8 cellular contexts compared by ENCODE assay signal in genomic region chr6:18265099-18265372, GRCh38. TPM values are rescaled to one million over a fixed set of nuclear protein-coding genes. Genes with fewer than 3 reads are reported as not detected.
A peak's percentile ranks its signal among the peaks of the same experiment; 100 is the strongest.
DNase-seq lines count a peak whose midpoint lies in the region; ATAC-seq lines count a peak whose summit lies in the region.

No MANE protein-coding gene starts in this region.

- ATAC-seq in activated CD8-positive, alpha-beta T cell treated with anti-CD3 and anti-CD28 coated beads, Interleukin-2, amount 10 ng/mL, durations not matched to agents 7 days and 5 days, result no peak

- CTCF ChIA-PET in activated CD8-positive, alpha-beta T cell treated with anti-CD3 and anti-CD28 coated beads, Interleukin-2, amount 10 ng/mL, durations not matched to agents 7 days and 5 days (lab: Charles Lee), result interaction anchor here (0.7 kb wide), 1 partner anchor 143 kb away, joined by 3 read pairs; the partner anchor contains the start of gene NHLRC1

- no peaks in the 10 kb centered on the region for H3K9me3 Mint-ChIP-seq in T-helper 1 cell treated with Interleukin-12 subunit alpha and Interleukin-12 subunit beta and Interleukin-4 antibody, amounts not matched to agents 30 μg/mL and 1 μg/mL, for 36 hours
- H3K9me3 Mint-ChIP-seq in activated CD8-positive, alpha-beta T cell treated with anti-CD3 and anti-CD28 coated beads, Interleukin-2, amount 10 ng/mL, durations not matched to agents 7 days and 5 days (ENCODE audit: insufficient read depth), result no peaks in the 10 kb centered on the region

- peak overlapping the region; percentile 81 for H3K27ac ChIP-seq in temporal lobe (ENCODE audit: low read depth, low read length)

- DNase-seq in T-helper 1 cell (no peak), inferior parietal cortex (ENCODE audit: extremely low spot score) (peak; percentile 15), NCI-H345 (lab: John Stamatoyannopoulos, UW) (no peak), mucosa of gallbladder (ENCODE audit: low spot score) (no peak), NCI-H128 (lab: John Stamatoyannopoulos, UW; ENCODE audit: unreplicated experiment) (no peak)
- no peak for DNase-seq in activated CD8-positive, alpha-beta T cell treated with anti-CD3 and anti-CD28 coated beads, Interleukin-2, amount 10 ng/mL, durations not matched to agents 7 days and 5 days

- H3K36me3 Mint-ChIP-seq in T-helper 1 cell treated with Interleukin-12 subunit alpha and Interleukin-12 subunit beta and Interleukin-4 antibody, amounts not matched to agents 30 μg/mL and 1 μg/mL, for 36 hours (ENCODE audit: low read depth), result peaks cover 26% of the 10 kb centered on the region
- H3K36me3 Mint-ChIP-seq in activated CD8-positive, alpha-beta T cell treated with anti-CD3 and anti-CD28 coated beads, Interleukin-2, amount 10 ng/mL, durations not matched to agents 7 days and 5 days (ENCODE audit: low read depth), result peaks cover 43% of the 10 kb centered on the region

- POLR2A ChIA-PET in activated CD8-positive, alpha-beta T cell treated with anti-CD3 and anti-CD28 coated beads, Interleukin-2, amount 10 ng/mL, durations not matched to agents 7 days and 5 days (lab: Charles Lee), result interaction anchor here (1.3 kb wide), 1 partner anchor 559 kb away, joined by 3 read pairs; no protein-coding TSS in a partner anchor

- H3K4me3 Mint-ChIP-seq in T-helper 1 cell treated with Interleukin-12 subunit alpha and Interleukin-12 subunit beta and Interleukin-4 antibody, amounts not matched to agents 30 μg/mL and 1 μg/mL, for 36 hours, result peak overlapping the region; percentile 84
- H3K4me3 Mint-ChIP-seq in activated CD8-positive, alpha-beta T cell treated with anti-CD3 and anti-CD28 coated beads, Interleukin-2, amount 10 ng/mL, durations not matched to agents 7 days and 5 days, result peak overlapping the region; percentile 84

- peak overlapping the region; percentile 86 for H3K27ac Mint-ChIP-seq in T-helper 1 cell treated with Interleukin-12 subunit alpha and Interleukin-12 subunit beta and Interleukin-4 antibody, amounts not matched to agents 30 μg/mL and 1 μg/mL, for 36 hours
- H3K27ac Mint-ChIP-seq in activated CD8-positive, alpha-beta T cell treated with anti-CD3 and anti-CD28 coated beads, Interleukin-2, amount 10 ng/mL, durations not matched to agents 7 days and 5 days, result peak overlapping the region; percentile 91

- peaks cover 38% of the 10 kb centered on the region for H3K4me1 Mint-ChIP-seq in T-helper 1 cell treated with Interleukin-12 subunit alpha and Interleukin-12 subunit beta and Interleukin-4 antibody, amounts not matched to agents 30 μg/mL and 1 μg/mL, for 36 hours (ENCODE audit: low read depth)
- H3K4me1 Mint-ChIP-seq in activated CD8-positive, alpha-beta T cell treated with anti-CD3 and anti-CD28 coated beads, Interleukin-2, amount 10 ng/mL, durations not matched to agents 7 days and 5 days (ENCODE audit: low read depth), result peaks cover 36% of the 10 kb centered on the region

- no peaks in the 10 kb centered on the region for H3K27me3 Mint-ChIP-seq in T-helper 1 cell treated with Interleukin-12 subunit alpha and Interleukin-12 subunit beta and Interleukin-4 antibody, amounts not matched to agents 30 μg/mL and 1 μg/mL, for 36 hours (ENCODE audit: low read depth)
- H3K27me3 Mint-ChIP-seq in activated CD8-positive, alpha-beta T cell treated with anti-CD3 and anti-CD28 coated beads, Interleukin-2, amount 10 ng/mL, durations not matched to agents 7 days and 5 days (ENCODE audit: low read depth), result no peaks in the 10 kb centered on the region

RNA-seq across cellular contexts. Expression of gene DEK, which starts 0.7 kb away (rescaled TPM):
- total RNA-seq in activated CD8-positive, alpha-beta T cell treated with anti-CD3 and anti-CD28 coated beads, Interleukin-2, amount 10 ng/mL, durations not matched to agents 7 days and 5 days, result 100 to 1,000 TPM; 251 to 255 TPM
- total RNA-seq in temporal lobe (97.9 TPM), mucosa of gallbladder (59.8 TPM)
